10 cellular contexts compared by ENCODE assay signal in genomic region chrX:19743386-19743785, GRCh38.
A peak's percentile ranks its signal among the peaks of the same experiment; 100 is the strongest.
DNase-seq lines count a peak whose midpoint lies in the region; ATAC-seq and TF ChIP-seq lines count a peak whose summit lies in the region.
"Had no signal": no experiment of that assay in that cellular context is flagged by ENCODE, and none has a peak within 500 bp of the region (broad histone marks: within the 10 kb centered on the region; RNA-seq: fewer than 3 reads in every experiment).

No MANE protein-coding gene starts in this region.

- DNase-seq in GM06990 (ENCODE audit: extremely low read depth, insufficient read length) (peak; percentile 74), amniotic stem cell (lab: John Stamatoyannopoulos, UW) (no peak), AG08396 (ENCODE audit: low spot score) (no peak), HFFc6 (no peak), PC-9 (no peak)
- no peak for DNase-seq in activated CD4-positive, alpha-beta memory T cell treated with anti-CD3 and anti-CD28 coated beads, Interleukin-2, amount 10 ng/mL, durations not matched to agents 7 days and 5 days
- DNase-seq: adrenal gland, NCI-H1694 had no signal

- peak; percentile 48 for ATAC-seq in GM19328 (IDR thresholded peaks at IDR 0.05; ENCODE audit: unreplicated experiment)
- ATAC-seq in HG03039 (IDR thresholded peaks at IDR 0.05; ENCODE audit: unreplicated experiment): peak; percentile 56

- peaks cover 85% of the 10 kb centered on the region for H3K4me1 Mint-ChIP-seq in activated CD4-positive, alpha-beta memory T cell treated with anti-CD3 and anti-CD28 coated beads, Interleukin-2, amount 10 ng/mL, durations not matched to agents 7 days and 5 days
- peaks cover 13% of the 10 kb centered on the region for H3K4me1 Mint-ChIP-seq in HFFc6 (ENCODE audit: low read depth)

- no peaks in the 10 kb centered on the region for H4K20me1 ChIP-seq in PC-9 (ENCODE audit: insufficient read depth)

- H3K27me3 ChIP-seq in GM06990 (replicated peaks; ENCODE audit: control insufficient read depth, insufficient read depth, low read length) (no peaks in the 10 kb centered on the region), PC-9 (ENCODE audit: insufficient read depth, low read depth) (no peaks in the 10 kb centered on the region)
- H3K27me3 ChIP-seq: adrenal gland had no signal

- H3K4me3 Mint-ChIP-seq in activated CD4-positive, alpha-beta memory T cell treated with anti-CD3 and anti-CD28 coated beads, Interleukin-2, amount 10 ng/mL, durations not matched to agents 7 days and 5 days: peak overlapping the region; percentile 24
- H3K4me3 Mint-ChIP-seq in HFFc6: no peak overlapping the region

- peaks cover 5% of the 10 kb centered on the region; the same call in 1 of the 2 replicates for H3F3A ChIP-seq in PC-9 (ENCODE audit: insufficient read depth, low read depth)

- no peaks in the 10 kb centered on the region for H3K9me3 Mint-ChIP-seq in activated CD4-positive, alpha-beta memory T cell treated with anti-CD3 and anti-CD28 coated beads, Interleukin-2, amount 10 ng/mL, durations not matched to agents 7 days and 5 days
- H3K9me3 Mint-ChIP-seq in HFFc6: no peaks in the 10 kb centered on the region

- peaks cover 61% of the 10 kb centered on the region for H3K36me3 Mint-ChIP-seq in activated CD4-positive, alpha-beta memory T cell treated with anti-CD3 and anti-CD28 coated beads, Interleukin-2, amount 10 ng/mL, durations not matched to agents 7 days and 5 days (ENCODE audit: low read depth)
- H3K36me3 Mint-ChIP-seq in HFFc6 (ENCODE audit: low read depth): no peaks in the 10 kb centered on the region

- peaks cover 9% of the 10 kb centered on the region; the same call in 1 of the 2 replicates for H3K4me1 ChIP-seq in PC-9 (replicated peaks; ENCODE audit: insufficient read depth)
- H3K4me1 ChIP-seq: adrenal gland had no signal

- no TSS peak for BruUV-seq in PC-9 (replicated peaks; lab: Mats Ljungman, UMichigan)

- H2AFZ ChIP-seq in PC-9: no peak overlapping the region

- H3K4me3 ChIP-seq in GM06990 (replicated peaks; ENCODE audit: low read depth, low read length) (no peak overlapping the region; the same call in 1 of the 2 replicates), PC-9 (no peak overlapping the region)
- H3K4me3 ChIP-seq: adrenal gland had no signal

- POLR2A ChIA-PET in activated CD4-positive, alpha-beta memory T cell treated with anti-CD3 and anti-CD28 coated beads, Interleukin-2, amount 10 ng/mL, durations not matched to agents 7 days and 5 days (lab: Charles Lee): interaction anchor here (1.0 to 2.6 kb wide), 4 partner anchors 10 to 134 kb away, joined by 3 to 11 read pairs (median 5); no protein-coding TSS in a partner anchor
- POLR2A ChIA-PET in PC-9 (lab: Charles Lee; ENCODE audit: unreplicated experiment): no interaction called here

- no peaks in the 10 kb centered on the region for H3K27me3 Mint-ChIP-seq in activated CD4-positive, alpha-beta memory T cell treated with anti-CD3 and anti-CD28 coated beads, Interleukin-2, amount 10 ng/mL, durations not matched to agents 7 days and 5 days
- H3K27me3 Mint-ChIP-seq in HFFc6 (ENCODE audit: insufficient read depth): no peaks in the 10 kb centered on the region

- intact Hi-C loops in PC-9 (cut with micrococcal nuclease; ENCODE audit: unreplicated experiment): no loop called here

- no peak overlapping the region for H3K27ac ChIP-seq in PC-9
- H3K27ac ChIP-seq: adrenal gland had no signal

- H3K36me3 ChIP-seq in GM06990 (ENCODE audit: control insufficient read depth, insufficient read depth, low read length) (no peaks in the 10 kb centered on the region), PC-9 (ENCODE audit: low read depth) (no peaks in the 10 kb centered on the region)
- H3K36me3 ChIP-seq: adrenal gland had no signal

- H3K27ac Mint-ChIP-seq in activated CD4-positive, alpha-beta memory T cell treated with anti-CD3 and anti-CD28 coated beads, Interleukin-2, amount 10 ng/mL, durations not matched to agents 7 days and 5 days: peak overlapping the region; percentile 71
- H3K27ac Mint-ChIP-seq in HFFc6: no peak overlapping the region

- CTCF ChIA-PET in activated CD4-positive, alpha-beta memory T cell treated with anti-CD3 and anti-CD28 coated beads, Interleukin-2, amount 10 ng/mL, durations not matched to agents 7 days and 5 days (lab: Charles Lee): interaction anchor here (0.6 to 3.7 kb wide), 5 partner anchors 33 to 532 kb away, joined by 3 to 13 read pairs (median 3); no protein-coding TSS in a partner anchor
- CTCF ChIA-PET in PC-9 (lab: Charles Lee): no interaction called here

- no peaks in the 10 kb centered on the region for H3K9me2 ChIP-seq in PC-9 (ENCODE audit: insufficient read depth)

- no peaks in the 10 kb centered on the region for H3K79me2 ChIP-seq in PC-9 (ENCODE audit: low read depth)

- TF ChIP-seq CTCF in GM06990 (IDR thresholded peaks at IDR 0.05; ENCODE audit: insufficient read depth, low read length, poor library complexity, severe bottlenecking) (no peak), HFFc6 (IDR thresholded peaks at IDR 0.05) (no peak), PC-9 (conservative IDR thresholded peaks at IDR 0.05) (no peak)

- H3K4me2 ChIP-seq in PC-9: no peak overlapping the region

- no peaks in the 10 kb centered on the region for H3K9me3 ChIP-seq in PC-9 (ENCODE audit: insufficient read depth, low read depth)
- H3K9me3 ChIP-seq: adrenal gland had no signal
